Comparison of ENCODE assay signal across 20 cellular contexts in the genomic region with DNA sequence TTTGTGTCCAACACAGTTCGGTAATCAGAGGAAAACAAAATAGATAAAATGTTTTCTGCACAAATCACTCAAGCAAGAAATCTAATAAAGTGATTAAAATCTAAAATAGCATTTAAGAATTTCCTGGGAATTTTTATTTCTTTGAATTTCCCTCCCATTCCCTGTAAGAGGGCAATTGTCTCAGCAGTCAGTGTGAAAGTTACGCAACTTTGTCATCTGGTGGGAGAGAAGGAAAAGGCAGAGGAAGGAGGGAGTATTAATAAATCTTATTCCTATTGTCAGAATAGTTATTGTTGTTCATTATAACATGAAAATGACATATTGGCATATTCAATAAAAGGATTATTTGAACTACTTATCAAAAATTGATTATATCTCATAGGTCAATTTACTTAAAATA.
DNase-seq lines count a peak whose midpoint lies in the region; ATAC-seq, FAIRE-seq and TF ChIP-seq lines count a peak whose summit lies in the region.
"Had no signal": no experiment of that assay in that cellular context is flagged by ENCODE, and none has a peak within 500 bp of the region (broad histone marks: within the 10 kb centered on the region; RNA-seq: fewer than 3 reads in every experiment).

No MANE protein-coding gene starts in this region.

- TF ChIP-seq EP300 in HepG2 (IDR thresholded peaks at IDR 0.05; ENCODE audit: low read depth in 2 of 2, low read length in 2 of 2) (no peak), HepG2 (CRISPR knock-in tag; IDR thresholded peaks at IDR 0.05; ENCODE audit: borderline replicate concordance) (no peak)

- no peak overlapping the region for H2AFZ ChIP-seq in HepG2 (ENCODE audit: low read length)

- no peaks in the 10 kb centered on the region for H3K4me1 ChIP-seq in HepG2 (ENCODE audit: insufficient read depth, low read length)
- no peaks in the 10 kb centered on the region for H3K4me1 ChIP-seq in right lobe of liver

- TF ChIP-seq POLR2A in HepG2 (IDR thresholded peaks at IDR 0.05; ENCODE audit: insufficient read depth in 1 of 2, low read depth in 2 of 2, low read length in 2 of 2) (no peak), right lobe of liver (IDR thresholded peaks at IDR 0.05) (no peak)

- H3K36me3 ChIP-seq in HepG2 (replicated peaks in 1 of 2; ENCODE audit: control insufficient read depth in 1 of 2, insufficient read depth in 2 of 2, low read length in 2 of 2): no peaks in the 10 kb centered on the region
- no peaks in the 10 kb centered on the region for H3K36me3 ChIP-seq in right lobe of liver

- POLR2A ChIA-PET in HepG2 (lab: Yijun Ruan, JAX): no interaction called here

- H3K79me2 ChIP-seq in HepG2 (ENCODE audit: insufficient read depth, low read length): no peaks in the 10 kb centered on the region

- H3K4me2 ChIP-seq in HepG2 (ENCODE audit: low read depth, low read length): no peak overlapping the region

- no peaks in the 10 kb centered on the region for H4K20me1 ChIP-seq in HepG2 (ENCODE audit: insufficient read depth, low read length)

- ATAC-seq in HepG2 (no peak), right lobe of liver (no peak)
- ATAC-seq: HCT116, Panc1, T-cell had no signal

- intact Hi-C loops in HepG2 (cut with micrococcal nuclease; ENCODE audit: unreplicated experiment) (loop anchor here (10.0 kb wide), 1 partner anchor 708 kb away; no protein-coding TSS in a partner anchor), right lobe of liver (cut with DNase I) (no loop called here)

- H3K4me3 Mint-ChIP-seq in progenitor cell of endocrine pancreas (ENCODE audit: low read depth): no peak overlapping the region
- H3K4me3 Mint-ChIP-seq: CD4-positive, CD25-positive, alpha-beta regulatory T cell; T-cell had no signal

- no peak for FAIRE-seq in HepG2 (lab: Jason Lieb, UNC)
- FAIRE-seq: D721Med, GM19239 had no signal

- no peaks in the 10 kb centered on the region for H3K36me3 Mint-ChIP-seq in progenitor cell of endocrine pancreas (ENCODE audit: insufficient read depth)
- H3K36me3 Mint-ChIP-seq: CD4-positive, CD25-positive, alpha-beta regulatory T cell; T-cell had no signal

- TF ChIP-seq CTCF in HepG2 (CRISPR knock-in tag; IDR thresholded peaks at IDR 0.05) (no peak), right lobe of liver (IDR thresholded peaks at IDR 0.05) (no peak), progenitor cell of endocrine pancreas (IDR thresholded peaks at IDR 0.05; ENCODE audit: unreplicated experiment) (no peak)

- 28% methylated on average over 2 of the region's 2 CpGs for WGBS in HepG2 (ENCODE audit: low lambda C conversion rate)
- WGBS in right lobe of liver (ENCODE audit: insufficient coverage, low coverage, low lambda C conversion rate, missing lambda C conversion rate): 44% methylated on average over 2 of the region's 2 CpGs

- H3K4me1 Mint-ChIP-seq in progenitor cell of endocrine pancreas (ENCODE audit: low read depth): peaks cover 30% of the 10 kb centered on the region
- H3K4me1 Mint-ChIP-seq: CD4-positive, CD25-positive, alpha-beta regulatory T cell; T-cell had no signal

- no peaks in the 10 kb centered on the region for H3K9me3 Mint-ChIP-seq in progenitor cell of endocrine pancreas (ENCODE audit: low read depth)

- in situ Hi-C loops in HepG2 (cut with HindIII; ENCODE audit: extremely low pct_ligation_motif_present, low pct_unique_long_range_greater_than_20kb): no loop called here

- CTCF ChIA-PET in HepG2 (lab: Yijun Ruan, JAX; ENCODE audit: low intra/inter-chr PET ratio, low total read pairs): no interaction called here

- H3K9me3 ChIP-seq in HepG2 (ENCODE audit: low read length): peaks cover 54% of the 10 kb centered on the region
- H3K9me3 ChIP-seq in right lobe of liver: no peaks in the 10 kb centered on the region

- H3K4me3 ChIP-seq in HepG2 (replicated peaks in 1 of 3; ENCODE audit: insufficient read depth in 1 of 3, low read depth in 2 of 3, low read length in 3 of 3) (no peak overlapping the region), right lobe of liver (no peak overlapping the region)

- no peak for TF ChIP-seq RAD21 in HepG2 (CRISPR knock-in tag; IDR thresholded peaks at IDR 0.05)

- no TSS peak for BruUV-seq in HepG2 (replicated peaks; lab: Mats Ljungman, UMichigan)

- no peak overlapping the region for H3K9ac ChIP-seq in HepG2 (ENCODE audit: insufficient read depth, low read depth, low read length)

- H3K27ac Mint-ChIP-seq in progenitor cell of endocrine pancreas: no peak overlapping the region
- H3K27ac Mint-ChIP-seq: CD4-positive, CD25-positive, alpha-beta regulatory T cell; T-cell had no signal

- H3K27me3 ChIP-seq in HepG2 (ENCODE audit: control insufficient read depth in 1 of 2, insufficient read depth in 2 of 2, low read length in 2 of 2) (no peaks in the 10 kb centered on the region), right lobe of liver (no peaks in the 10 kb centered on the region)

- H3K27ac ChIP-seq in HepG2 (ENCODE audit: extremely low read length, insufficient read depth, low read length): no peak overlapping the region
- no peak overlapping the region for H3K27ac ChIP-seq in right lobe of liver
- H3K27ac ChIP-seq: 22Rv1, RWPE1 had no signal

- DNase-seq in NCI-H1105 (lab: John Stamatoyannopoulos, UW) (peak; percentile 28), NCI-H1105 treated with DMSO at 0.1 percent for 48 hours (lab: John Stamatoyannopoulos, UW) (no peak), HepG2 (ENCODE audit: low spot score) (no peak), right lobe of liver (no peak), astrocyte of the hippocampus (ENCODE audit: low read depth, low spot score) (peak; percentile 22), progenitor cell of endocrine pancreas (ENCODE audit: low spot score, unreplicated experiment) (no peak), cerebellar cortex (ENCODE audit: low spot score) (no peak)
- DNase-seq: ACHN; CD4-positive, CD25-positive, alpha-beta regulatory T cell; Kasumi-1; NCI-H345; NCI-H524; SHP77; T-cell had no signal

- H3K27me3 Mint-ChIP-seq in progenitor cell of endocrine pancreas: no peaks in the 10 kb centered on the region
- H3K27me3 Mint-ChIP-seq: CD4-positive, CD25-positive, alpha-beta regulatory T cell; T-cell had no signal

TF ChIP-seq in HepG2, 621 proteins besides CTCF, POLR2A, EP300 and RAD21:
- TF ChIP-seq, protein P1, sequence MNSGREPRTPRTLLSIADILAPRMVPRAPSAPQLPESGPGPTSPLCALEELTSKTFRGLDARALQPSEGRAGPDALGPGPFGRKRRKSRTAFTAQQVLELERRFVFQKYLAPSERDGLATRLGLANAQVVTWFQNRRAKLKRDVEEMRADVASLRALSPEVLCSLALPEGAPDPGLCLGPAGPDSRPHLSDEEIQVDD (CRISPR knock-in tag; IDR thresholded peaks at IDR 0.05; ENCODE audit: borderline replicate concordance): no peak
- no peak for TF ChIP-seq HOXA3 (CRISPR knock-in tag; IDR thresholded peaks at IDR 0.05)
- TF ChIP-seq REL (CRISPR knock-in tag; conservative IDR thresholded peaks at IDR 0.05): no peak
- peak; percentile 52 for TF ChIP-seq CEBPG (CRISPR knock-in tag; IDR thresholded peaks at IDR 0.05)
- TF ChIP-seq ZMYM3 (CRISPR knock-in tag; IDR thresholded peaks at IDR 0.05): no peak
- TF ChIP-seq CAMTA2 (CRISPR knock-in tag; IDR thresholded peaks at IDR 0.05; ENCODE audit: borderline replicate concordance): no peak
- TF ChIP-seq ZNF501 (CRISPR knock-in tag; IDR thresholded peaks at IDR 0.05): no peak
- peak; percentile 93 for TF ChIP-seq CEBPB (IDR thresholded peaks at IDR 0.05; ENCODE audit: borderline replicate concordance, low read depth, low read length)
- TF ChIP-seq, protein P2, sequence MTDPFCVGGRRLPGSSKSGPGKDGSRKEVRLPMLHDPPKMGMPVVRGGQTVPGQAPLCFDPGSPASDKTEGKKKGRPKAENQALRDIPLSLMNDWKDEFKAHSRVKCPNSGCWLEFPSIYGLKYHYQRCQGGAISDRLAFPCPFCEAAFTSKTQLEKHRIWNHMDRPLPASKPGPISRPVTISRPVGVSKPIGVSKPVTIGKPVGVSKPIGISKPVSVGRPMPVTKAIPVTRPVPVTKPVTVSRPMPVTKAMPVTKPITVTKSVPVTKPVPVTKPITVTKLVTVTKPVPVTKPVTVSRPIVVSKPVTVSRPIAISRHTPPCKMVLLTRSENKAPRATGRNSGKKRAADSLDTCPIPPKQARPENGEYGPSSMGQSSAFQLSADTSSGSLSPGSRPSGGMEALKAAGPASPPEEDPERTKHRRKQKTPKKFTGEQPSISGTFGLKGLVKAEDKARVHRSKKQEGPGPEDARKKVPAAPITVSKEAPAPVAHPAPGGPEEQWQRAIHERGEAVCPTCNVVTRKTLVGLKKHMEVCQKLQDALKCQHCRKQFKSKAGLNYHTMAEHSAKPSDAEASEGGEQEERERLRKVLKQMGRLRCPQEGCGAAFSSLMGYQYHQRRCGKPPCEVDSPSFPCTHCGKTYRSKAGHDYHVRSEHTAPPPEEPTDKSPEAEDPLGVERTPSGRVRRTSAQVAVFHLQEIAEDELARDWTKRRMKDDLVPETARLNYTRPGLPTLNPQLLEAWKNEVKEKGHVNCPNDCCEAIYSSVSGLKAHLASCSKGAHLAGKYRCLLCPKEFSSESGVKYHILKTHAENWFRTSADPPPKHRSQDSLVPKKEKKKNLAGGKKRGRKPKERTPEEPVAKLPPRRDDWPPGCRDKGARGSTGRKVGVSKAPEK (CRISPR knock-in tag; IDR thresholded peaks at IDR 0.05; ENCODE audit: borderline replicate concordance): no peak

Comparison
In these comparisons a context has a peak if more than half of its experiments do, and no peak if none do; other contexts are left out.
1. DNase-seq: peak in NCI-H1105 (single experiment) and astrocyte of the hippocampus (single experiment); none in NCI-H1105 treated with DMSO at 0.1 percent for 48 hours (single experiment), HepG2 (single experiment), right lobe of liver (0 of 3), progenitor cell of endocrine pancreas (single experiment) and cerebellar cortex (single experiment).